ENCODE assay signal across 1 cellular context in the genomic region with DNA sequence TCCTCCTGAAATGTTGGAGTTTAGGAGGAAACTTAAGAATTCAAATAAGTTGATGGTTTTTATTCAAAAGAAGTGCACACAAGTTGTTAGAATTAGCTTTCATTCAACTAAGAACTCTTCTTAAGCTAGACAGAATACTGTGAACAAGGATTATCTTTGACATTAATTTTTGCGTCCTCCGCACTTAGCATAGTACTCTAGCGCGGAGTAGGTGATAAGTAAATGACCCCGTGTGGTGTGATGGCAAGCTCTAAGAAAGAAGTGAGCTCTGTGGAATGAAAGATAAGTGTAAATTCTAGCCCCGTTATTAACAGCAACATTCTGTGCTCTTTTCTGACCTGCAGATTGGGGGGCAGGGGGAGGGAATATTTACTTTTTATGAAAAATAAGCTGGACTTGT.
A peak's percentile ranks its signal among the peaks of the same experiment; 100 is the strongest.
TF ChIP-seq lines count a peak whose summit lies in the region.

No MANE protein-coding gene starts in this region.

TF ChIP-seq in K562, 482 proteins besides CTCF, POLR2A, EP300 and RAD21:
- TF ChIP-seq, protein P1, sequence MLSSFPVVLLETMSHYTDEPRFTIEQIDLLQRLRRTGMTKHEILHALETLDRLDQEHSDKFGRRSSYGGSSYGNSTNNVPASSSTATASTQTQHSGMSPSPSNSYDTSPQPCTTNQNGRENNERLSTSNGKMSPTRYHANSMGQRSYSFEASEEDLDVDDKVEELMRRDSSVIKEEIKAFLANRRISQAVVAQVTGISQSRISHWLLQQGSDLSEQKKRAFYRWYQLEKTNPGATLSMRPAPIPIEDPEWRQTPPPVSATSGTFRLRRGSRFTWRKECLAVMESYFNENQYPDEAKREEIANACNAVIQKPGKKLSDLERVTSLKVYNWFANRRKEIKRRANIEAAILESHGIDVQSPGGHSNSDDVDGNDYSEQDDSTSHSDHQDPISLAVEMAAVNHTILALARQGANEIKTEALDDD (IDR thresholded peaks at IDR 0.05), result peak; percentile 14; the same call in 1 of the 2 replicates
- TF ChIP-seq NFE2 (IDR thresholded peaks at IDR 0.05; ENCODE audit: low read depth) (no peak), ZNF324 (CRISPR knock-in tag; IDR thresholded peaks at IDR 0.05) (no peak), ZNF696 (CRISPR knock-in tag; conservative IDR thresholded peaks at IDR 0.05) (no peak), ZNF830 (CRISPR knock-in tag; IDR thresholded peaks at IDR 0.05) (no peak), BCOR (IDR thresholded peaks at IDR 0.05) (no peak), BACH1 (tag; IDR thresholded peaks at IDR 0.05) (no peak), RFX7 (CRISPR knock-in tag; IDR thresholded peaks at IDR 0.05) (no peak), XRCC3 (IDR thresholded peaks at IDR 0.05) (peak; percentile 10; the same call in 1 of the 2 replicates), ARID1B (IDR thresholded peaks at IDR 0.05) (no peak), SP1 (CRISPR knock-in tag; IDR thresholded peaks at IDR 0.05) (no peak), HDAC2 (IDR thresholded peaks at IDR 0.05) (no peak), BMI1 (IDR thresholded peaks at IDR 0.05; ENCODE audit: low read length) (no peak)
- TF ChIP-seq, protein P2, sequence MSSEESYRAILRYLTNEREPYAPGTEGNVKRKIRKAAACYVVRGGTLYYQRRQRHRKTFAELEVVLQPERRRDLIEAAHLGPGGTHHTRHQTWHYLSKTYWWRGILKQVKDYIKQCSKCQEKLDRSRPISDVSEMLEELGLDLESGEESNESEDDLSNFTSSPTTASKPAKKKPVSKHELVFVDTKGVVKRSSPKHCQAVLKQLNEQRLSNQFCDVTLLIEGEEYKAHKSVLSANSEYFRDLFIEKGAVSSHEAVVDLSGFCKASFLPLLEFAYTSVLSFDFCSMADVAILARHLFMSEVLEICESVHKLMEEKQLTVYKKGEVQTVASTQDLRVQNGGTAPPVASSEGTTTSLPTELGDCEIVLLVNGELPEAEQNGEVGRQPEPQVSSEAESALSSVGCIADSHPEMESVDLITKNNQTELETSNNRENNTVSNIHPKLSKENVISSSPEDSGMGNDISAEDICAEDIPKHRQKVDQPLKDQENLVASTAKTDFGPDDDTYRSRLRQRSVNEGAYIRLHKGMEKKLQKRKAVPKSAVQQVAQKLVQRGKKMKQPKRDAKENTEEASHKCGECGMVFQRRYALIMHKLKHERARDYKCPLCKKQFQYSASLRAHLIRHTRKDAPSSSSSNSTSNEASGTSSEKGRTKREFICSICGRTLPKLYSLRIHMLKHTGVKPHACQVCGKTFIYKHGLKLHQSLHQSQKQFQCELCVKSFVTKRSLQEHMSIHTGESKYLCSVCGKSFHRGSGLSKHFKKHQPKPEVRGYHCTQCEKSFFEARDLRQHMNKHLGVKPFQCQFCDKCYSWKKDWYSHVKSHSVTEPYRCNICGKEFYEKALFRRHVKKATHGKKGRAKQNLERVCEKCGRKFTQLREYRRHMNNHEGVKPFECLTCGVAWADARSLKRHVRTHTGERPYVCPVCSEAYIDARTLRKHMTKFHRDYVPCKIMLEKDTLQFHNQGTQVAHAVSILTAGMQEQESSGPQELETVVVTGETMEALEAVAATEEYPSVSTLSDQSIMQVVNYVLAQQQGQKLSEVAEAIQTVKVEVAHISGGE (CRISPR knock-in tag; IDR thresholded peaks at IDR 0.05), result no peak
- TF ChIP-seq, protein P3, sequence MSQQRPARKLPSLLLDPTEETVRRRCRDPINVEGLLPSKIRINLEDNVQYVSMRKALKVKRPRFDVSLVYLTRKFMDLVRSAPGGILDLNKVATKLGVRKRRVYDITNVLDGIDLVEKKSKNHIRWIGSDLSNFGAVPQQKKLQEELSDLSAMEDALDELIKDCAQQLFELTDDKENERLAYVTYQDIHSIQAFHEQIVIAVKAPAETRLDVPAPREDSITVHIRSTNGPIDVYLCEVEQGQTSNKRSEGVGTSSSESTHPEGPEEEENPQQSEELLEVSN (IDR thresholded peaks at IDR 0.05; ENCODE audit: borderline replicate concordance in 1 of 2, extremely low read depth in 1 of 2, insufficient read depth in 1 of 2, insufficient read length in 1 of 2, low read depth in 1 of 2, low read length in 1 of 2, poor library complexity in 1 of 2, severe bottlenecking in 1 of 2), result no peak
- TF ChIP-seq, protein P4, sequence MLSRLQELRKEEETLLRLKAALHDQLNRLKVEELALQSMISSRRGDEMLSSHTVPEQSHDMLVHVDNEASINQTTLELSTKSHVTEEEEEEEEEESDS (CRISPR knock-in tag; IDR thresholded peaks at IDR 0.05), result no peak
- TF ChIP-seq, protein P5, sequence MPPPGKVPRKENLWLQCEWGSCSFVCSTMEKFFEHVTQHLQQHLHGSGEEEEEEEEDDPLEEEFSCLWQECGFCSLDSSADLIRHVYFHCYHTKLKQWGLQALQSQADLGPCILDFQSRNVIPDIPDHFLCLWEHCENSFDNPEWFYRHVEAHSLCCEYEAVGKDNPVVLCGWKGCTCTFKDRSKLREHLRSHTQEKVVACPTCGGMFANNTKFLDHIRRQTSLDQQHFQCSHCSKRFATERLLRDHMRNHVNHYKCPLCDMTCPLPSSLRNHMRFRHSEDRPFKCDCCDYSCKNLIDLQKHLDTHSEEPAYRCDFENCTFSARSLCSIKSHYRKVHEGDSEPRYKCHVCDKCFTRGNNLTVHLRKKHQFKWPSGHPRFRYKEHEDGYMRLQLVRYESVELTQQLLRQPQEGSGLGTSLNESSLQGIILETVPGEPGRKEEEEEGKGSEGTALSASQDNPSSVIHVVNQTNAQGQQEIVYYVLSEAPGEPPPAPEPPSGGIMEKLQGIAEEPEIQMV (tag; conservative IDR thresholded peaks at IDR 0.05; ENCODE audit: low read depth), result 0 out of 2 replicates have a peak, but pooled peaks have one; percentile 17
- TF ChIP-seq, protein P6, sequence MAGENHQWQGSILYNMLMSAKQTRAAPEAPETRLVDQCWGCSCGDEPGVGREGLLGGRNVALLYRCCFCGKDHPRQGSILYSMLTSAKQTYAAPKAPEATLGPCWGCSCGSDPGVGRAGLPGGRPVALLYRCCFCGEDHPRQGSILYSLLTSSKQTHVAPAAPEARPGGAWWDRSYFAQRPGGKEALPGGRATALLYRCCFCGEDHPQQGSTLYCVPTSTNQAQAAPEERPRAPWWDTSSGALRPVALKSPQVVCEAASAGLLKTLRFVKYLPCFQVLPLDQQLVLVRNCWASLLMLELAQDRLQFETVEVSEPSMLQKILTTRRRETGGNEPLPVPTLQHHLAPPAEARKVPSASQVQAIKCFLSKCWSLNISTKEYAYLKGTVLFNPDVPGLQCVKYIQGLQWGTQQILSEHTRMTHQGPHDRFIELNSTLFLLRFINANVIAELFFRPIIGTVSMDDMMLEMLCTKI (IDR thresholded peaks at IDR 0.05; ENCODE audit: partially characterized antibody), result no peak
